ENCODE assay signal across 12 cellular contexts in the genomic region with DNA sequence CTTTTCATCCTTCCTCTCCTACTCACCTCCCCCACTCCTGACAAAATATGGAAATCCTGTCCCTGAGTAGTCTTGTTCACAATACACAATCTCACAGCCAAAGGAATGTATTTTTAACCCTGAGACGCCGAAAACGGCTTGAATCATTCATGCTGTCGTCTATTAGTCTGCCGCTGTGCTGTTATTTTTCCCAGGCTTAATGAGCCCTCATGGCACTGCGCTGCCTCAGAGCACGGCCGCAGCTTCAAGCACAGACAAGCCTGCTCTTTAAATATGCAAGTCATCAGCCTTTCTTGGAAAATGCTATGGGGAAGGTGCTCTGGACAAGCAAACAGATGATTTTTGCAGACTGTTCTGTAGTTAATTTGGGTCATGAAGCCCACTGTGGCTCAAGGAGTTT.
DNase-seq lines count a peak whose midpoint lies in the region; TF ChIP-seq lines count a peak whose summit lies in the region.
"Had no signal": no experiment of that assay in that cellular context is flagged by ENCODE, and none has a peak within 500 bp of the region (broad histone marks: within the 10 kb centered on the region; RNA-seq: fewer than 3 reads in every experiment).

No MANE protein-coding gene starts in this region.

- H4K20me1 ChIP-seq in SK-N-SH (ENCODE audit: insufficient read depth) = no peaks in the 10 kb centered on the region

- H3K9me2 ChIP-seq in SK-N-SH = no peaks in the 10 kb centered on the region

- TF ChIP-seq EP300 in SK-N-SH (IDR thresholded peaks at IDR 0.05; ENCODE audit: borderline replicate concordance in 1 of 2, low read depth in 1 of 2, low read length in 1 of 2) = no peak

- H3K79me2 ChIP-seq in SK-N-SH (ENCODE audit: insufficient read depth) = no peaks in the 10 kb centered on the region

- CTCF ChIA-PET in SK-N-SH (lab: Yijun Ruan, JAX) = interaction anchor here (0.7 to 1.8 kb wide), 2 partner anchors 45 to 243 kb away, joined by 3 to 4 read pairs; no protein-coding TSS in a partner anchor

- peaks cover 0 to 25% of the 10 kb centered on the region in 2 experiments; a peak in 3 of 4 replicates for H3K4me1 ChIP-seq in SK-N-SH (ENCODE audit: control insufficient read depth in 1 of 2, insufficient read depth in 2 of 2, low read depth in 1 of 2, low read length in 1 of 2)
- H3K4me1 ChIP-seq: Peyer's patch had no signal

- POLR2A ChIA-PET in SK-N-SH (lab: Yijun Ruan, JAX) = no interaction called here

- WGBS in SK-N-SH (ENCODE audit: low lambda C conversion rate) = 80% methylated on average over 8 of the region's 8 CpGs

- H3K4me2 ChIP-seq in SK-N-SH = no peak overlapping the region

- no peaks in the 10 kb centered on the region for H3K4me1 Mint-ChIP-seq in activated T-helper 2 cell treated with anti-CD3 and anti-CD28 coated beads, Interferon-gamma antibody, Interleukin-2, Interleukin-4, amounts not matched to agents 10 μg/mL and 5 μg/mL and 100 μg/mL, durations not matched to agents 14 hours and 24 hours and 36 hours (ENCODE audit: low read depth)
- H3K4me1 Mint-ChIP-seq: activated CD8-positive, alpha-beta memory T cell treated with anti-CD3 and anti-CD28 coated beads, Interleukin-2, amount 10 ng/mL, durations not matched to agents 7 days and 5 days had no signal

- H3F3A ChIP-seq in SK-N-SH (replicated peaks; ENCODE audit: insufficient read depth) = no peaks in the 10 kb centered on the region

- no peak for TF ChIP-seq RAD21 in SK-N-SH (IDR thresholded peaks at IDR 0.05; ENCODE audit: low read length)

- no peaks in the 10 kb centered on the region for H3K27me3 ChIP-seq in SK-N-SH (ENCODE audit: insufficient read depth)
- H3K27me3 ChIP-seq: Peyer's patch had no signal

- H3K27ac ChIP-seq in SK-N-SH (ENCODE audit: low read depth in 2 of 2, low read length in 1 of 2) = peak overlapping the region; percentile 22 to 85; a peak in 2 of 4 replicates
- H3K27ac ChIP-seq: Peyer's patch had no signal

- H3K9me3 Mint-ChIP-seq in activated T-helper 2 cell treated with anti-CD3 and anti-CD28 coated beads, Interferon-gamma antibody, Interleukin-2, Interleukin-4, amounts not matched to agents 10 μg/mL and 5 μg/mL and 100 μg/mL, durations not matched to agents 14 hours and 24 hours and 36 hours = peaks cover 5% of the 10 kb centered on the region

- intact Hi-C loops in activated T-helper 2 cell treated with anti-CD3 and anti-CD28 coated beads, Interferon-gamma antibody, Interleukin-2, Interleukin-4, amounts not matched to agents 10 μg/mL and 5 μg/mL and 100 μg/mL, durations not matched to agents 14 hours and 24 hours and 36 hours (cut with micrococcal nuclease) = no loop called here

- H2AFZ ChIP-seq in SK-N-SH (ENCODE audit: low read depth) = no peak overlapping the region

- H3K36me3 Mint-ChIP-seq in activated T-helper 2 cell treated with anti-CD3 and anti-CD28 coated beads, Interferon-gamma antibody, Interleukin-2, Interleukin-4, amounts not matched to agents 10 μg/mL and 5 μg/mL and 100 μg/mL, durations not matched to agents 14 hours and 24 hours and 36 hours (ENCODE audit: low read depth) = no peaks in the 10 kb centered on the region

- TF ChIP-seq CTCF in SK-N-SH (IDR thresholded peaks at IDR 0.05) = no peak

- H3K4me3 ChIP-seq in SK-N-SH (ENCODE audit: low read depth in 2 of 2, low read length in 1 of 2) = no peak overlapping the region
- H3K4me3 ChIP-seq in skeletal muscle cell (ENCODE audit: low read depth, low read length) = no peak overlapping the region
- H3K4me3 ChIP-seq: HAP-1, Peyer's patch had no signal

- H3K27me3 Mint-ChIP-seq in activated T-helper 2 cell treated with anti-CD3 and anti-CD28 coated beads, Interferon-gamma antibody, Interleukin-2, Interleukin-4, amounts not matched to agents 10 μg/mL and 5 μg/mL and 100 μg/mL, durations not matched to agents 14 hours and 24 hours and 36 hours (ENCODE audit: low read depth) = peaks cover 17% of the 10 kb centered on the region
- H3K27me3 Mint-ChIP-seq: activated CD8-positive, alpha-beta memory T cell treated with anti-CD3 and anti-CD28 coated beads, Interleukin-2, amount 10 ng/mL, durations not matched to agents 7 days and 5 days had no signal

- no peak overlapping the region for H3K27ac Mint-ChIP-seq in activated T-helper 2 cell treated with anti-CD3 and anti-CD28 coated beads, Interferon-gamma antibody, Interleukin-2, Interleukin-4, amounts not matched to agents 10 μg/mL and 5 μg/mL and 100 μg/mL, durations not matched to agents 14 hours and 24 hours and 36 hours
- H3K27ac Mint-ChIP-seq: activated CD8-positive, alpha-beta memory T cell treated with anti-CD3 and anti-CD28 coated beads, Interleukin-2, amount 10 ng/mL, durations not matched to agents 7 days and 5 days had no signal

- H3K9ac ChIP-seq in SK-N-SH = no peak overlapping the region

- no peaks in the 10 kb centered on the region for H3K9me3 ChIP-seq in SK-N-SH
- H3K9me3 ChIP-seq: HAP-1 had no signal

- no peaks in the 10 kb centered on the region for H3K36me3 ChIP-seq in SK-N-SH (replicated peaks in 1 of 2; ENCODE audit: control insufficient read depth in 1 of 2, insufficient read depth in 2 of 2, low read length in 1 of 2)
- H3K36me3 ChIP-seq: HAP-1, Peyer's patch had no signal

- H3K4me3 Mint-ChIP-seq in activated T-helper 2 cell treated with anti-CD3 and anti-CD28 coated beads, Interferon-gamma antibody, Interleukin-2, Interleukin-4, amounts not matched to agents 10 μg/mL and 5 μg/mL and 100 μg/mL, durations not matched to agents 14 hours and 24 hours and 36 hours (ENCODE audit: low read depth) = no peak overlapping the region
- H3K4me3 Mint-ChIP-seq: activated CD8-positive, alpha-beta memory T cell treated with anti-CD3 and anti-CD28 coated beads, Interleukin-2, amount 10 ng/mL, durations not matched to agents 7 days and 5 days had no signal

- peak; percentile 50 for DNase-seq in NCI-H748 (lab: John Stamatoyannopoulos, UW; ENCODE audit: unreplicated experiment)
- DNase-seq in NCI-H748 treated with DMSO at 0.1 percent for 48 hours (lab: John Stamatoyannopoulos, UW) = no peak
- no peak for DNase-seq in SK-N-SH
- peak; percentile 60 for DNase-seq in glomerular endothelial cell (ENCODE audit: extremely low read depth, low read depth, low spot score)
- peak; percentile 54 for DNase-seq in skeletal muscle cell (ENCODE audit: low read depth)
- DNase-seq in activated T-helper 2 cell treated with anti-CD3 and anti-CD28 coated beads, Interferon-gamma antibody, Interleukin-2, Interleukin-4, amounts not matched to agents 10 μg/mL and 5 μg/mL and 100 μg/mL, durations not matched to agents 14 hours and 24 hours and 36 hours (ENCODE audit: low spot score) = no peak
- DNase-seq in effector CD8-positive, alpha-beta T cell (lab: John Stamatoyannopoulos, UW) = no peak
- no peak for DNase-seq in SKM-1 (lab: John Stamatoyannopoulos, UW; ENCODE audit: unreplicated experiment)
- DNase-seq: activated CD8-positive, alpha-beta memory T cell treated with anti-CD3 and anti-CD28 coated beads, Interleukin-2, amount 10 ng/mL, durations not matched to agents 7 days and 5 days; effector CD4-positive, alpha-beta T cell; Peyer's patch had no signal

TF ChIP-seq in SK-N-SH, 30 proteins besides CTCF, POLR2A, EP300 and RAD21:
- TF ChIP-seq TEAD4 (IDR thresholded peaks at IDR 0.05; ENCODE audit: borderline replicate concordance, insufficient read depth) = no peak
- no peak for TF ChIP-seq NFIC (IDR thresholded peaks at IDR 0.05; ENCODE audit: borderline replicate concordance)
- TF ChIP-seq MEF2A (IDR thresholded peaks at IDR 0.05; ENCODE audit: borderline replicate concordance, low read depth) = no peak
- TF ChIP-seq RCOR1 (IDR thresholded peaks at IDR 0.05; ENCODE audit: low read length) = no peak
- TF ChIP-seq, protein P1, sequence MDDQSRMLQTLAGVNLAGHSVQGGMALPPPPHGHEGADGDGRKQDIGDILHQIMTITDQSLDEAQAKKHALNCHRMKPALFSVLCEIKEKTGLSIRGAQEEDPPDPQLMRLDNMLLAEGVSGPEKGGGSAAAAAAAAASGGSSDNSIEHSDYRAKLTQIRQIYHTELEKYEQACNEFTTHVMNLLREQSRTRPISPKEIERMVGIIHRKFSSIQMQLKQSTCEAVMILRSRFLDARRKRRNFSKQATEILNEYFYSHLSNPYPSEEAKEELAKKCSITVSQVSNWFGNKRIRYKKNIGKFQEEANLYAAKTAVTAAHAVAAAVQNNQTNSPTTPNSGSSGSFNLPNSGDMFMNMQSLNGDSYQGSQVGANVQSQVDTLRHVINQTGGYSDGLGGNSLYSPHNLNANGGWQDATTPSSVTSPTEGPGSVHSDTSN (IDR thresholded peaks at IDR 0.05) = no peak
- no peak for TF ChIP-seq RFX5 (IDR thresholded peaks at IDR 0.05; ENCODE audit: low read length)
- no peak for TF ChIP-seq GABPA (IDR thresholded peaks at IDR 0.05; ENCODE audit: low read depth)
- TF ChIP-seq YY1 (IDR thresholded peaks at IDR 0.05; ENCODE audit: low read depth) = no peak
- TF ChIP-seq CHD2 (IDR thresholded peaks at IDR 0.05; ENCODE audit: low read length, partially characterized antibody) = no peak
- no peak for TF ChIP-seq NRF1 (IDR thresholded peaks at IDR 0.05; ENCODE audit: low read depth, low read length)
- no peak for TF ChIP-seq FOSL2 (IDR thresholded peaks at IDR 0.05; ENCODE audit: borderline replicate concordance, low read depth)
- TF ChIP-seq, protein P2, sequence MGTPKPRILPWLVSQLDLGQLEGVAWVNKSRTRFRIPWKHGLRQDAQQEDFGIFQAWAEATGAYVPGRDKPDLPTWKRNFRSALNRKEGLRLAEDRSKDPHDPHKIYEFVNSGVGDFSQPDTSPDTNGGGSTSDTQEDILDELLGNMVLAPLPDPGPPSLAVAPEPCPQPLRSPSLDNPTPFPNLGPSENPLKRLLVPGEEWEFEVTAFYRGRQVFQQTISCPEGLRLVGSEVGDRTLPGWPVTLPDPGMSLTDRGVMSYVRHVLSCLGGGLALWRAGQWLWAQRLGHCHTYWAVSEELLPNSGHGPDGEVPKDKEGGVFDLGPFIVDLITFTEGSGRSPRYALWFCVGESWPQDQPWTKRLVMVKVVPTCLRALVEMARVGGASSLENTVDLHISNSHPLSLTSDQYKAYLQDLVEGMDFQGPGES (IDR thresholded peaks at IDR 0.05; ENCODE audit: low read depth, low read length) = no peak
- TF ChIP-seq MXI1 (IDR thresholded peaks at IDR 0.05; ENCODE audit: low read depth, low read length) = no peak
- TF ChIP-seq, protein P3, sequence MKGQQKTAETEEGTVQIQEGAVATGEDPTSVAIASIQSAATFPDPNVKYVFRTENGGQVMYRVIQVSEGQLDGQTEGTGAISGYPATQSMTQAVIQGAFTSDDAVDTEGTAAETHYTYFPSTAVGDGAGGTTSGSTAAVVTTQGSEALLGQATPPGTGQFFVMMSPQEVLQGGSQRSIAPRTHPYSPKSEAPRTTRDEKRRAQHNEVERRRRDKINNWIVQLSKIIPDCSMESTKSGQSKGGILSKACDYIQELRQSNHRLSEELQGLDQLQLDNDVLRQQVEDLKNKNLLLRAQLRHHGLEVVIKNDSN (IDR thresholded peaks at IDR 0.05; ENCODE audit: borderline replicate concordance, low read depth) = no peak
- TF ChIP-seq POLR2AphosphoS5 (IDR thresholded peaks at IDR 0.05; ENCODE audit: low read depth, low read length) = no peak

Comparison
In these comparisons a context has a peak if more than half of its experiments do, and no peak if none do; other contexts are left out.
1. DNase-seq: peak in NCI-H748 (single experiment), glomerular endothelial cell (single experiment) and skeletal muscle cell (single experiment); none in NCI-H748 treated with DMSO at 0.1 percent for 48 hours (single experiment), SK-N-SH (single experiment), activated T-helper 2 cell treated with anti-CD3 and anti-CD28 coated beads, Interferon-gamma antibody, Interleukin-2, Interleukin-4, amounts not matched to agents 10 μg/mL and 5 μg/mL and 100 μg/mL, durations not matched to agents 14 hours and 24 hours and 36 hours (single experiment), effector CD8-positive, alpha-beta T cell (single experiment) and SKM-1 (single experiment).